In the genomic region with DNA sequence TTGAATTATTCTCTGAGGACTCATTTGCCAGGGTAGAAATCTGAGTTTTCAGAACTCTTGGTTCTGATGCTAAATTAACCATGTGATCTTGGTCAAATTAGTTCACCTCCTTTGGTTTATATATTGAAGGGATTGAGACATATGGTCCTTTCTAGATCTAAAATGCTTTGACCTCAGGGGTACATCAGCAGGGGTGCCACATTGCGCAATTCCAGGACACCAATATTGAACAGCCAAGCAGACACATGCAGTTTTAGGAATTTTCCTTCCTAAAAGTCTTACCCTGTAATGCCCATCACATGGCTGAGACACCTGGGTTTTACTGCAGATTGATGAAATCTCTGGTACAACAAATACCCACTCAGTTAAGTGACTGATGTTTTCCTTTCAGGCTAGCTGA, we compare ENCODE assay signal across 7 cellular contexts.
"Had no signal": no experiment of that assay in that cellular context is flagged by ENCODE, and none has a peak within 500 bp of the region (broad histone marks: within the 10 kb centered on the region; RNA-seq: fewer than 3 reads in every experiment).

No MANE protein-coding gene starts in this region.

- H3K27ac ChIP-seq: GM23248 had no signal

- H2AFZ ChIP-seq: GM23248 had no signal

- H3K4me3 Mint-ChIP-seq: H9 had no signal

- H3K27ac Mint-ChIP-seq: H9 had no signal

- DNase-seq: GM23248, GOT3, H9, HCEC 1CT, KG1 had no signal

- FAIRE-seq: H54, HTR-8/SVneo had no signal

- H3K4me1 Mint-ChIP-seq: H9 had no signal

- H3K9ac ChIP-seq: GM23248 had no signal

- H3K4me3 ChIP-seq: GM23248 had no signal
